Comparison of ENCODE assay signal across 13 cellular contexts in the genomic region with DNA sequence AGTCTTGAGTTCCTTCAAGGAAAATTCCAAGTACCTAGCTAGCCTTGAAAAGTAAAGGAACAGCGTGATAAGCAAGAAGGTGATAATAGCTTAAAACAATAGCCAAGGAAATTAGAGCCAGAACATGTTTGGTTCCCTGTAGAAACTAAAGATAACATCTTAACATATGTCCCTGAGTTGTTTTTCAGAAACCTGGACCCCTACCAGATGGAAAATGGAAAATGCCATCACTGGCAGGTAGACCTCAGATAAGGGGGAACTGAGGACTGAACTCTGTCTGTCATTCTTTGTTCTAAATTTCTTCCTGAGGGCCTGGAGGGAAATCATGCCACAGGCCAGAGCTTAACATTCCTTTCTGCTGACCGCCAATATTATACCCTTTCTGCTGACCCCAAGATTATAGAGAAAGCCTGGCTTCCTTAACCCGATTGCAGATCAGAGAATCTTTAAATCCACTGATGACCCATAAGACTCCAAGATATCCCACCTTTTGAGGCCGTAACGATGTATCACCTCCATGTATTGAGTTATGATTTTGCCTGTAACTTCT.
"Had no signal": no experiment of that assay in that cellular context is flagged by ENCODE, and none has a peak within 500 bp of the region (broad histone marks: within the 10 kb centered on the region; RNA-seq: fewer than 3 reads in every experiment).

No MANE protein-coding gene starts in this region.

- H3K36me3 ChIP-seq: heart left ventricle, right lobe of liver, spleen, tibial nerve had no signal

- H3K4me3 Mint-ChIP-seq: activated naive CD8-positive, alpha-beta T cell treated with anti-CD3 and anti-CD28 coated beads, Interleukin-2, amount 10 ng/mL, durations not matched to agents 7 days and 5 days; activated T-helper 1 cell treated with anti-CD3 and anti-CD28 coated beads, Interleukin-12 subunit alpha, Interleukin-12 subunit beta, Interleukin-2, Interleukin-4 antibody, amounts not matched to agents 30 ng/mL and 10 ng/mL and 1 ng/mL, durations not matched to agents 14 hours and 24 hours and 36 hours; immature natural killer cell; mesothelial cell of epicardium had no signal

- H3K36me3 Mint-ChIP-seq: activated naive CD8-positive, alpha-beta T cell treated with anti-CD3 and anti-CD28 coated beads, Interleukin-2, amount 10 ng/mL, durations not matched to agents 7 days and 5 days; immature natural killer cell; mesothelial cell of epicardium had no signal

- H3K27me3 ChIP-seq: right lobe of liver, tibial nerve had no signal

- ATAC-seq: heart left ventricle, right lobe of liver had no signal

- H3K4me3 ChIP-seq: heart left ventricle, right lobe of liver, spleen, tibial nerve had no signal

- H3K27ac Mint-ChIP-seq: activated naive CD8-positive, alpha-beta T cell treated with anti-CD3 and anti-CD28 coated beads, Interleukin-2, amount 10 ng/mL, durations not matched to agents 7 days and 5 days; activated T-helper 1 cell treated with anti-CD3 and anti-CD28 coated beads, Interleukin-12 subunit alpha, Interleukin-12 subunit beta, Interleukin-2, Interleukin-4 antibody, amounts not matched to agents 30 ng/mL and 10 ng/mL and 1 ng/mL, durations not matched to agents 14 hours and 24 hours and 36 hours; immature natural killer cell; mesothelial cell of epicardium had no signal

- H3K9me3 ChIP-seq: heart left ventricle, right lobe of liver, spleen, tibial nerve had no signal

- H3K9me3 Mint-ChIP-seq: activated naive CD8-positive, alpha-beta T cell treated with anti-CD3 and anti-CD28 coated beads, Interleukin-2, amount 10 ng/mL, durations not matched to agents 7 days and 5 days; activated T-helper 1 cell treated with anti-CD3 and anti-CD28 coated beads, Interleukin-12 subunit alpha, Interleukin-12 subunit beta, Interleukin-2, Interleukin-4 antibody, amounts not matched to agents 30 ng/mL and 10 ng/mL and 1 ng/mL, durations not matched to agents 14 hours and 24 hours and 36 hours; immature natural killer cell; mesothelial cell of epicardium had no signal

- H3K4me1 ChIP-seq: right lobe of liver, tibial nerve had no signal

- DNase-seq: activated CD4-positive, CD25-positive, alpha-beta regulatory T cell treated with anti-CD3 and anti-CD28 coated beads, Interleukin-2, amount 50 U/mL, for 72 hours; activated naive CD4-positive, alpha-beta T cell; activated naive CD8-positive, alpha-beta T cell treated with anti-CD3 and anti-CD28 coated beads, Interleukin-2, amount 10 ng/mL, durations not matched to agents 7 days and 5 days; cerebellar nuclear complex; effector CD8-positive, alpha-beta T cell; heart left ventricle; immature natural killer cell; right lobe of liver; spleen; T1000 had no signal

- H3K27ac ChIP-seq: heart left ventricle, right lobe of liver, spleen, tibial nerve had no signal
